ENCODE assay signal across 15 cellular contexts in the genomic region with DNA sequence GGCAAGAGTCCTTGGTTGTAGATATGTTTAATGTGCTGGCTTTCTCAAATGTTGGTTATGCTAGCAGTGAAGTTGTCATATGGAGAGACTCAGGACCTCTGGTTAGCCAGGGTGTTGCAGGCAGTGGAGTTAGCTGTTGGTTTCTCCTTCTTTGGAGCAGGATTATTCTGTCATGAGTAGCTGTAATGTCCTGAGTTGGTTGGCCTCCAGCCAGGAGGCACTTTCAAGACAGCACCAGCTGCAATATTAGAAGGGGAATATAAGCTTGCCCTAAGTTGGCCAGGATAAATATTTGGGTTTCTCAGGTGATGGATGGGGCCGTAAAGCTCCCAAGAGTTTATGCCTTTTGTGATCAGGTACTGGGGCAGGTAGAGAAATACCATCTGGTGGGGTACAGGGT.
DNase-seq lines count a peak whose midpoint lies in the region; TF ChIP-seq lines count a peak whose summit lies in the region.
"Had no signal": no experiment of that assay in that cellular context is flagged by ENCODE, and none has a peak within 500 bp of the region (broad histone marks: within the 10 kb centered on the region; RNA-seq: fewer than 3 reads in every experiment).

No MANE protein-coding gene starts in this region.

- TF ChIP-seq CTCF in choroid plexus epithelial cell (conservative IDR thresholded peaks at IDR 0.05; ENCODE audit: low read depth, low read length), result no peak

- no peak overlapping the region for H3K4me3 ChIP-seq in choroid plexus epithelial cell (ENCODE audit: low read depth, low read length)
- H3K4me3 ChIP-seq: BLaER1 had no signal

- DNase-seq in EH (ENCODE audit: low read depth) (peak; percentile 2), LHCN-M2 (ENCODE audit: low read depth) (peak; percentile 40), choroid plexus epithelial cell (ENCODE audit: low read depth) (peak; percentile 8), left kidney (ENCODE audit: low read depth, low spot score) (peak; percentile 1), activated gamma-delta T cell (lab: John Stamatoyannopoulos, UW) (no peak), iPS-NIHi11 (ENCODE audit: low spot score) (no peak)
- no peak for DNase-seq in activated CD4-positive, alpha-beta T cell treated with anti-CD3 and anti-CD28 coated beads for 4 hours
- no peak for DNase-seq in stimulated activated naive CD4-positive, alpha-beta T cell treated with Interleukin-2 at 50 U/mL for 16 hours (lab: John Stamatoyannopoulos, UW)
- DNase-seq: 8988T; CD4-positive, alpha-beta memory T cell; DMS153; DMS79; GF-D8; H9 had no signal

Comparison
In these comparisons a context has a peak if more than half of its experiments do, and no peak if none do; other contexts are left out.
1. DNase-seq: peak in EH (single experiment), LHCN-M2 (single experiment), choroid plexus epithelial cell (single experiment) and left kidney (single experiment); none in activated CD4-positive, alpha-beta T cell treated with anti-CD3 and anti-CD28 coated beads for 4 hours (0 of 2), activated gamma-delta T cell (single experiment), iPS-NIHi11 (single experiment) and stimulated activated naive CD4-positive, alpha-beta T cell treated with Interleukin-2 at 50 U/mL for 16 hours (single experiment).